Comparison of ENCODE assay signal across 14 cellular contexts in genomic region chrX:72808110-72808509, GRCh38. TPM values are rescaled to one million over a fixed set of nuclear protein-coding genes. Genes with fewer than 3 reads are reported as not detected.
"Had no signal": no experiment of that assay in that cellular context is flagged by ENCODE, and none has a peak within 500 bp of the region (broad histone marks: within the 10 kb centered on the region; RNA-seq: fewer than 3 reads in every experiment).

FAM236D (minus strand) TSS chrX:72808210; CDS start chrX:72808110, 100 bp downstream.

RNA-seq across cellular contexts. Expression of gene FAM236D, which starts in this region (rescaled TPM):
- total RNA-seq: activated B cell treated with CpG ODN at 0.5 μM for 24 hours; activated CD4-positive, alpha-beta memory T cell treated with anti-CD3 and anti-CD28 coated beads for 36 hours; activated CD4-positive, alpha-beta memory T cell treated with anti-CD3 and anti-CD28 coated beads, Interleukin-2, amount 10 ng/mL, durations not matched to agents 7 days and 5 days; activated CD4-positive, alpha-beta T cell treated with anti-CD3 and anti-CD28 coated beads for 36 hours; activated CD4-positive, alpha-beta T cell treated with anti-CD3 and anti-CD28 coated beads, Interleukin-2, amount 10 ng/mL, durations not matched to agents 24 days and 14 days; activated CD4-positive, alpha-beta T cell treated with anti-CD3 and anti-CD28 coated beads, Interleukin-2, amount 10 ng/mL, durations not matched to agents 7 days and 5 days; activated CD8-positive, alpha-beta memory T cell treated with anti-CD3 and anti-CD28 coated beads for 36 hours; activated CD8-positive, alpha-beta memory T cell treated with anti-CD3 and anti-CD28 coated beads, Interleukin-2, amount 10 ng/mL, durations not matched to agents 7 days and 5 days; activated CD8-positive, alpha-beta T cell treated with anti-CD3 and anti-CD28 coated beads for 36 hours; activated CD8-positive, alpha-beta T cell treated with anti-CD3 and anti-CD28 coated beads, Interleukin-2, amount 10 ng/mL, durations not matched to agents 7 days and 5 days; T-helper 1 cell treated with Interleukin-12 subunit alpha and Interleukin-12 subunit beta and Interleukin-4 antibody, amounts not matched to agents 30 ng/mL and 1 ng/mL, for 36 hours; T-helper 17 cell; T-helper 2 cell treated with Interferon-gamma antibody and Interleukin-4, amounts not matched to agents 100 ng/mL and 5 ng/mL, for 36 hours; WTC11 had no signal
